Comparison of ENCODE assay signal across 19 cellular contexts in genomic region chr14:93702946-93703345, GRCh38.
"Had no signal": no experiment of that assay in that cellular context is flagged by ENCODE, and none has a peak within 500 bp of the region (broad histone marks: within the 10 kb centered on the region; RNA-seq: fewer than 3 reads in every experiment).

No MANE protein-coding gene starts in this region.

- H3K4me1 Mint-ChIP-seq: memory B cell had no signal

- DNase-seq: cortex of kidney; dorsolateral prefrontal cortex; effector CD8-positive, alpha-beta T cell; kidney; left cardiac atrium; left ventricle myocardium inferior; lower lobe of right lung; midbrain; right cardiac atrium; stimulated activated CD4-positive, alpha-beta T cell treated with anti-CD3 and anti-CD28 coated beads, Interleukin-2, amount 100 ng/mL, for 48 hours; stimulated activated naive CD4-positive, alpha-beta T cell treated with Interleukin-2 at 50 U/mL for 16 hours; thyroid gland had no signal

- H3K36me3 ChIP-seq: left ventricle myocardium inferior, lower lobe of right lung, neutrophil, suprapubic skin, thyroid gland had no signal

- H3K36me3 Mint-ChIP-seq: type B pancreatic cell had no signal

- H3K27me3 ChIP-seq: dorsolateral prefrontal cortex, neutrophil, suprapubic skin, thyroid gland had no signal

- H3K27ac ChIP-seq: dorsolateral prefrontal cortex, left ventricle myocardium inferior, lower lobe of right lung, neutrophil, suprapubic skin had no signal

- H3K4me3 ChIP-seq: dorsolateral prefrontal cortex, left ventricle myocardium inferior, lower lobe of right lung, smooth muscle cell, suprapubic skin, thyroid gland had no signal

- H3K4me3 Mint-ChIP-seq: memory B cell; natural killer cell treated with Interleukin-12 subunit alpha and Interleukin-12 subunit beta and Interleukin-15 and Interleukin-18, amount 100 ng/mL, for 72 hours; type B pancreatic cell had no signal

- ATAC-seq: esophagus mucosa; left cardiac atrium; lower lobe of right lung; natural killer cell treated with Interleukin-12 subunit alpha and Interleukin-12 subunit beta and Interleukin-15 and Interleukin-18, amount 100 ng/mL, for 72 hours; right cardiac atrium had no signal

- H3K4me2 ChIP-seq: smooth muscle cell had no signal

- H3K9me3 Mint-ChIP-seq: type B pancreatic cell had no signal

- H3K9me3 ChIP-seq: lower lobe of right lung, neutrophil, suprapubic skin, thyroid gland had no signal

- H3K27ac Mint-ChIP-seq: memory B cell; natural killer cell treated with Interleukin-12 subunit alpha and Interleukin-12 subunit beta and Interleukin-15 and Interleukin-18, amount 100 ng/mL, for 72 hours; type B pancreatic cell had no signal

- H3K4me1 ChIP-seq: left ventricle myocardium inferior, lower lobe of right lung, suprapubic skin had no signal
